Comparison of ENCODE assay signal across 21 cellular contexts in genomic region chr12:79559591-79559990, GRCh38.
"Had no signal": no experiment of that assay in that cellular context is flagged by ENCODE, and none has a peak within 500 bp of the region (broad histone marks: within the 10 kb centered on the region; RNA-seq: fewer than 3 reads in every experiment).

No MANE protein-coding gene starts in this region.

- H3K36me3 ChIP-seq: colonic mucosa had no signal

- H3K4me1 Mint-ChIP-seq: activated naive CD8-positive, alpha-beta T cell treated with anti-CD3 and anti-CD28 coated beads, Interleukin-2, amount 10 ng/mL, durations not matched to agents 7 days and 5 days; stimulated activated naive CD8-positive, alpha-beta T cell treated with anti-CD3 and anti-CD28 coated beads, Interleukin-15, amount 100 ng/mL, for 72 hours; T-helper 17 cell had no signal

- H3K9me3 Mint-ChIP-seq: activated naive CD8-positive, alpha-beta T cell treated with anti-CD3 and anti-CD28 coated beads, Interleukin-2, amount 10 ng/mL, durations not matched to agents 7 days and 5 days; memory B cell; natural killer cell treated with Interleukin-12 subunit alpha and Interleukin-12 subunit beta and Interleukin-15 and Interleukin-18, amount 100 ng/mL, for 72 hours; stimulated activated naive CD8-positive, alpha-beta T cell treated with anti-CD3 and anti-CD28 coated beads, Interleukin-15, amount 100 ng/mL, for 72 hours had no signal

- ATAC-seq: natural killer cell treated with Interleukin-12 subunit alpha and Interleukin-12 subunit beta and Interleukin-15 and Interleukin-18, amount 100 ng/mL, for 72 hours; stimulated activated naive CD8-positive, alpha-beta T cell treated with anti-CD3 and anti-CD28 coated beads, Interleukin-15, amount 100 ng/mL, for 72 hours; T-helper 17 cell had no signal

- H3K4me3 Mint-ChIP-seq: activated naive CD8-positive, alpha-beta T cell treated with anti-CD3 and anti-CD28 coated beads, Interleukin-2, amount 10 ng/mL, durations not matched to agents 7 days and 5 days; memory B cell; natural killer cell treated with Interleukin-12 subunit alpha and Interleukin-12 subunit beta and Interleukin-15 and Interleukin-18, amount 100 ng/mL, for 72 hours; stimulated activated naive CD8-positive, alpha-beta T cell treated with anti-CD3 and anti-CD28 coated beads, Interleukin-15, amount 100 ng/mL, for 72 hours; T-helper 17 cell had no signal

- H3K27me3 Mint-ChIP-seq: memory B cell; natural killer cell treated with Interleukin-12 subunit alpha and Interleukin-12 subunit beta and Interleukin-15 and Interleukin-18, amount 100 ng/mL, for 72 hours; stimulated activated naive CD8-positive, alpha-beta T cell treated with anti-CD3 and anti-CD28 coated beads, Interleukin-15, amount 100 ng/mL, for 72 hours; T-helper 17 cell had no signal

- DNase-seq: activated CD4-positive, alpha-beta T cell treated with anti-CD3 and anti-CD28 coated beads, Interleukin-2, amount 50 U/mL, for 4 hours; activated CD4-positive, CD25-positive, alpha-beta regulatory T cell treated with anti-CD3 and anti-CD28 coated beads, Interleukin-2, amount 50 U/mL, for 72 hours; activated gamma-delta T cell; activated naive CD8-positive, alpha-beta T cell treated with anti-CD3 and anti-CD28 coated beads, Interleukin-2, amount 10 ng/mL, durations not matched to agents 7 days and 5 days; activated T-cell treated with anti-CD3 and anti-CD28 coated beads, Interleukin-2, amount 50 U/mL, for 1 hour; aorta; colonic mucosa; effector CD4-positive, alpha-beta T cell; foreskin melanocyte; head of caudate nucleus; islet precursor cell; nucleus accumbens; stimulated activated CD4-positive, alpha-beta T cell treated with anti-CD3 and anti-CD28 coated beads, Interleukin-4, amount 100 ng/mL, for 24 hours; stimulated activated naive CD8-positive, alpha-beta T cell treated with anti-CD3 and anti-CD28 coated beads, Interleukin-15, amount 100 ng/mL, for 72 hours; T-helper 17 cell; transverse colon had no signal

- H3K36me3 Mint-ChIP-seq: activated naive CD8-positive, alpha-beta T cell treated with anti-CD3 and anti-CD28 coated beads, Interleukin-2, amount 10 ng/mL, durations not matched to agents 7 days and 5 days; natural killer cell treated with Interleukin-12 subunit alpha and Interleukin-12 subunit beta and Interleukin-15 and Interleukin-18, amount 100 ng/mL, for 72 hours had no signal

- H3K4me1 ChIP-seq: colonic mucosa had no signal

- H3K9me3 ChIP-seq: colonic mucosa, transverse colon had no signal

- H3K4me3 ChIP-seq: colonic mucosa, transverse colon had no signal

- H3K27ac Mint-ChIP-seq: activated naive CD8-positive, alpha-beta T cell treated with anti-CD3 and anti-CD28 coated beads, Interleukin-2, amount 10 ng/mL, durations not matched to agents 7 days and 5 days; memory B cell; natural killer cell treated with Interleukin-12 subunit alpha and Interleukin-12 subunit beta and Interleukin-15 and Interleukin-18, amount 100 ng/mL, for 72 hours; stimulated activated naive CD8-positive, alpha-beta T cell treated with anti-CD3 and anti-CD28 coated beads, Interleukin-15, amount 100 ng/mL, for 72 hours; T-helper 17 cell had no signal

- H3K27me3 ChIP-seq: colonic mucosa, transverse colon had no signal

- FAIRE-seq: bronchial epithelial cell, endothelial cell of umbilical vein, TTC549 had no signal
